8 cellular contexts compared by ENCODE assay signal in genomic region chr4:100190643-100191600, GRCh38. TPM values are rescaled to one million over a fixed set of nuclear protein-coding genes. Genes with fewer than 3 reads are reported as not detected.
A peak's percentile ranks its signal among the peaks of the same experiment; 100 is the strongest.
DNase-seq lines count a peak whose midpoint lies in the region; ATAC-seq, FAIRE-seq and TF ChIP-seq lines count a peak whose summit lies in the region.

No MANE protein-coding gene starts in this region.

- no peaks in the 10 kb centered on the region for H3K9me3 ChIP-seq in astrocyte (ENCODE audit: insufficient read depth, low read depth, low read length)
- no peaks in the 10 kb centered on the region for H3K9me3 ChIP-seq in iPS-18c (ENCODE audit: control insufficient read depth, insufficient read depth, low read length)
- no peaks in the 10 kb centered on the region for H3K9me3 ChIP-seq in smooth muscle cell (replicated peaks; ENCODE audit: low read depth)

- H3K4me2 ChIP-seq in astrocyte (ENCODE audit: low read length) (peak overlapping the region; percentile 98), smooth muscle cell (peak overlapping the region; percentile 88)

- H3K36me3 ChIP-seq in astrocyte (ENCODE audit: insufficient read depth, low read length) (no peaks in the 10 kb centered on the region), smooth muscle cell (ENCODE audit: low read depth) (no peaks in the 10 kb centered on the region)

- H3K9me3 Mint-ChIP-seq in astrocyte (ENCODE audit: unreplicated experiment), result peaks cover 2% of the 10 kb centered on the region

- H3K4me1 ChIP-seq in astrocyte (ENCODE audit: insufficient read depth, low read length) (peaks cover 5% of the 10 kb centered on the region), smooth muscle cell (ENCODE audit: low read depth) (no peaks in the 10 kb centered on the region)

- no peak for FAIRE-seq in astrocyte (lab: Jason Lieb, UNC)

- 6% methylated on average over 37 of the region's 37 CpGs for WGBS in smooth muscle cell (ENCODE audit: low lambda C conversion rate)

- H3K9ac ChIP-seq in astrocyte (ENCODE audit: low read length) (peak overlapping the region; percentile 63), smooth muscle cell (ENCODE audit: low read depth) (no peak overlapping the region)

- H4K20me1 ChIP-seq in astrocyte (ENCODE audit: insufficient read depth, low read length) (no peaks in the 10 kb centered on the region), smooth muscle cell (ENCODE audit: low read depth) (no peaks in the 10 kb centered on the region)

- peaks cover 42% of the 10 kb centered on the region for H3K27me3 Mint-ChIP-seq in astrocyte (ENCODE audit: low read depth, unreplicated experiment)

- H3K36me3 Mint-ChIP-seq in astrocyte (ENCODE audit: low read depth, unreplicated experiment), result no peaks in the 10 kb centered on the region

- peak overlapping the region; percentile 94 for H2AFZ ChIP-seq in astrocyte (ENCODE audit: low read depth, low read length)
- H2AFZ ChIP-seq in smooth muscle cell (ENCODE audit: low read depth), result peak overlapping the region; percentile 74

- no peak for TF ChIP-seq CTCF in astrocyte (IDR thresholded peaks at IDR 0.05; ENCODE audit: insufficient read depth, low read depth, low read length)
- no peak for TF ChIP-seq CTCF in smooth muscle cell (IDR thresholded peaks at IDR 0.05; ENCODE audit: borderline replicate concordance, insufficient read depth, poor library complexity, severe bottlenecking)

- H3F3A ChIP-seq in smooth muscle cell (ENCODE audit: low read depth), result no peaks in the 10 kb centered on the region

- H3K27me3 ChIP-seq in astrocyte (ENCODE audit: insufficient read depth, low read length), result no peaks in the 10 kb centered on the region
- peaks cover 61% of the 10 kb centered on the region for H3K27me3 ChIP-seq in smooth muscle cell (ENCODE audit: low read depth)

- DNase-seq in stimulated activated CD4-positive, alpha-beta T cell treated with anti-CD3 and anti-CD28 coated beads, Interleukin-15, amount 100 ng/mL, for 24 hours, result peak; percentile 5
- no peak for DNase-seq in stimulated activated CD4-positive, alpha-beta T cell treated with anti-CD3 and anti-CD28 coated beads, Interleukin-4, amount 100 ng/mL, for 4 hours
- DNase-seq in astrocyte (ENCODE audit: low read depth) (no peak), smooth muscle cell (lab: John Stamatoyannopoulos, UW; ENCODE audit: unreplicated experiment) (peak; percentile 11), KG1 (lab: John Stamatoyannopoulos, UW) (no peak)

- peak overlapping the region; percentile 70 for H3K4me3 ChIP-seq in astrocyte (ENCODE audit: insufficient read depth, low read depth, low read length)
- H3K4me3 ChIP-seq in iPS-18c (ENCODE audit: insufficient read depth, low read depth, low read length), result peak overlapping the region; percentile 77
- H3K4me3 ChIP-seq in smooth muscle cell, result peak overlapping the region; percentile 67

- H3K4me3 Mint-ChIP-seq in astrocyte (ENCODE audit: unreplicated experiment), result peak overlapping the region; percentile 76

- H3K4me1 Mint-ChIP-seq in astrocyte (ENCODE audit: low read depth, unreplicated experiment), result peaks cover 2% of the 10 kb centered on the region

- no peaks in the 10 kb centered on the region for H3K79me2 ChIP-seq in astrocyte (ENCODE audit: insufficient read depth, low read length)
- no peaks in the 10 kb centered on the region for H3K79me2 ChIP-seq in smooth muscle cell (ENCODE audit: low read depth)

- H3K27ac ChIP-seq in astrocyte (ENCODE audit: low read depth, low read length), result no peak overlapping the region
- no peak overlapping the region for H3K27ac ChIP-seq in smooth muscle cell (ENCODE audit: low read depth)

- ATAC-seq in HG02870 (IDR thresholded peaks at IDR 0.05; ENCODE audit: unreplicated experiment), result no peak
- no peak for ATAC-seq in HG03039 (IDR thresholded peaks at IDR 0.05; ENCODE audit: unreplicated experiment)

- no peak overlapping the region for H3K27ac Mint-ChIP-seq in astrocyte (ENCODE audit: unreplicated experiment)

RNA-seq across cellular contexts. Expression of gene DDIT4L, which starts 0.7 kb away (rescaled TPM):
- total RNA-seq in astrocyte (0.14 and 1.5 TPM in 2 replicates), smooth muscle cell (0.31 and 0.40 TPM in 2 replicates)
- 0.34 TPM in 1 of 2 replicates, not detected in the other for polyA plus RNA-seq in smooth muscle cell

Comparison
In these comparisons a context has a peak if more than half of its experiments do, and no peak if none do; other contexts are left out.
1. DNase-seq: peak in stimulated activated CD4-positive, alpha-beta T cell treated with anti-CD3 and anti-CD28 coated beads, Interleukin-15, amount 100 ng/mL, for 24 hours (single experiment) and smooth muscle cell (single experiment); none in stimulated activated CD4-positive, alpha-beta T cell treated with anti-CD3 and anti-CD28 coated beads, Interleukin-4, amount 100 ng/mL, for 4 hours (0 of 2), astrocyte (single experiment) and KG1 (single experiment).
2. Peak in every context shown above with its lines, with median percentiles within 50 percentile points of each other: H3K4me3 ChIP-seq.